In genomic region chr12:56521590-56522371, GRCh38 we compare ENCODE assay signal across 8 cellular contexts. TPM values are rescaled to one million over a fixed set of nuclear protein-coding genes. Genes with fewer than 3 reads are reported as not detected.
A peak's percentile ranks its signal among the peaks of the same experiment; 100 is the strongest.
DNase-seq lines count a peak whose midpoint lies in the region; ATAC-seq, FAIRE-seq and TF ChIP-seq lines count a peak whose summit lies in the region.

Gene RBMS2 (plus strand): TSS chr12:56521820. CDS start chr12:56522024, 204 bp downstream.

- 3% methylated on average over 10 of the region's 15 CpGs for WGBS in mammary epithelial cell (ENCODE audit: low coverage, missing lambda C conversion rate)

- DNase-seq in GM18507 (ENCODE audit: extremely low spot score, insufficient read length, low read depth) (no peak), NCI-H146 treated with DMSO at 0.1 percent for 48 hours (lab: John Stamatoyannopoulos, UW; ENCODE audit: unreplicated experiment) (peak; percentile 64), T1000 (lab: John Stamatoyannopoulos, UW) (peak; percentile 74), mammary epithelial cell (peak; percentile 86)

- no peaks in the 10 kb centered on the region for H3K9me3 ChIP-seq in mammary epithelial cell (replicated peaks; ENCODE audit: insufficient read depth, low read length)

- peak; percentile 76 for FAIRE-seq in GM18507 (lab: Jason Lieb, UNC)

- in situ Hi-C loops in mammary epithelial cell (cut with MboI; ENCODE audit: low sequenced_read_pairs in 2 of 2) = loop anchor here in 1 of 2 donors (5.0 to 10.0 kb wide), 2 partner anchors 46 to 113 kb away; partner anchors contain the start of gene BAZ2A

- H3K9ac ChIP-seq in mammary epithelial cell (ENCODE audit: insufficient read depth, low read length) = peak within 1 kb of the TSS; percentile 97
- peak within 1 kb of the TSS; percentile 86 for H3K9ac ChIP-seq in rectal smooth muscle tissue (ENCODE audit: low read length)

- H3K27me3 ChIP-seq in mammary epithelial cell (ENCODE audit: insufficient read depth, low read length) (no peaks in the 10 kb centered on the region), rectal smooth muscle tissue (ENCODE audit: control insufficient read depth, insufficient read depth, low read length) (no peaks in the 10 kb centered on the region)

- peaks cover 43% of the 10 kb centered on the region for H3K4me1 ChIP-seq in mammary epithelial cell (ENCODE audit: insufficient read depth, low read length)
- H3K4me1 ChIP-seq in rectal smooth muscle tissue (ENCODE audit: control insufficient read depth, insufficient read depth, low read length) = peaks cover 12% of the 10 kb centered on the region

- CTCF ChIA-PET in mammary epithelial cell (lab: Charles Lee; ENCODE audit: low non-redundant PET) = interaction anchor here (0.5 to 0.7 kb wide), 5 partner anchors 18 to 107 kb away, joined by 3 to 31 read pairs (median 6); no protein-coding TSS in a partner anchor

- TSS peak; percentile 50 for BruUV-seq in mammary epithelial cell (replicated peaks; lab: Mats Ljungman, UMichigan)

- H3K4me3 ChIP-seq in mammary epithelial cell (replicated peaks in 1 of 3; ENCODE audit: insufficient read depth in 1 of 3, low read depth in 2 of 3, low read length in 3 of 3) (peak within 1 kb of the TSS; percentile 52 to 96 (median 89)), iPS-11a (ENCODE audit: low read depth, low read length) (peak within 1 kb of the TSS; percentile 86), rectal smooth muscle tissue (ENCODE audit: low read length) (peak within 1 kb of the TSS; percentile 81)

- intact Hi-C loops in mammary epithelial cell (cut with micrococcal nuclease) = no loop called here

- peak within 1 kb of the TSS; percentile 86 for H3K4me2 ChIP-seq in mammary epithelial cell (ENCODE audit: insufficient read depth, low read depth, low read length)

- H3K36me3 ChIP-seq in mammary epithelial cell (ENCODE audit: insufficient read depth, low read length) (peaks cover 4% of the 10 kb centered on the region), rectal smooth muscle tissue (ENCODE audit: control insufficient read depth, insufficient read depth, low read length) (no peaks in the 10 kb centered on the region)

- dilution Hi-C loops in mammary epithelial cell (cut with HindIII; ENCODE audit: low sequenced_read_pairs) = no loop called here

- H3K27ac ChIP-seq in 22Rv1 = peak within 1 kb of the TSS; percentile 50
- H3K27ac ChIP-seq in mammary epithelial cell (ENCODE audit: insufficient read depth, low read depth, low read length) = peak within 1 kb of the TSS; percentile 83
- H3K27ac ChIP-seq in rectal smooth muscle tissue (ENCODE audit: low read depth, low read length) = peak within 1 kb of the TSS; percentile 89

- H4K20me1 ChIP-seq in mammary epithelial cell (ENCODE audit: insufficient read depth, low read length) = no peaks in the 10 kb centered on the region

- H3K79me2 ChIP-seq in mammary epithelial cell (ENCODE audit: insufficient read depth, low read length) = peaks cover 47% of the 10 kb centered on the region

- no peak for ATAC-seq in HG02970 (IDR thresholded peaks at IDR 0.05; ENCODE audit: low FRiP score, unreplicated experiment)

- no peak for TF ChIP-seq CTCF in 22Rv1 (IDR thresholded peaks at IDR 0.05)
- TF ChIP-seq CTCF in mammary epithelial cell (conservative IDR thresholded peaks at IDR 0.05 in 1 of 2, IDR thresholded peaks at IDR 0.05 in 1 of 2; ENCODE audit: extremely low read depth in 1 of 2, insufficient read depth in 1 of 2, low read depth in 1 of 2, low read length in 2 of 2) = no peak

- peak within 1 kb of the TSS; percentile 68 for H2AFZ ChIP-seq in mammary epithelial cell (ENCODE audit: low read depth, low read length)

RNA-seq across cellular contexts. Expression of gene RBMS2, which starts in this region (rescaled TPM):
- total RNA-seq in mammary epithelial cell = 10 to 100 TPM; 18.7 to 70.4 TPM
- polyA plus RNA-seq in mammary epithelial cell = 67.7 TPM
- 95.6 TPM for polyA minus RNA-seq in mammary epithelial cell
